ENCODE assay signal across 13 cellular contexts in the genomic region with DNA sequence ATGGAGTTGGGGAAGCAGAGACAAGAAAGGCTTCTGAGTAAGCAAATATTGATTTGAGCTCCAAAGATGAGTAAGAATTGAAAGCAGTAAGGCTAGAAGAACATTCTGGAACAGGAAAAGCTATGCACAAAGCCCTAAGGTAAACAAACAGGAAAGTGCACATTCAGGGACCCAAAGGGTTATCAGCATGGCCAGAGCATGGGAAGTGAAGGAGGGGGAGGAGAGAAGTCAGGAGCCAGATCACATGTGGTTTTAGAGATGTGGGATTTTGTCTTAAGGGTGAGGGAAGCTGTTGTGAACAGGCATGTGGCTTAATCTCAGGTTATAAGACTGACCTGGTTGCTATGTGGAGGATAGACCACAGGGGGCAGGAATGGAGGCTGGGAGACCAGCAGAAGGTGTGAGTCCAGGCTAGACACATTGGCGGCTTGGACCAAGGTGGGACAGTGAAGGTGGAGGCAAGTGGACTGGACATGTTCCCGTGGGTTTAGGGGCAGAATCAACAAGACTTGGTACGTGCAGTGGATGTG. TPM values are rescaled to one million over a fixed set of nuclear protein-coding genes. Genes with fewer than 3 reads are reported as not detected.
DNase-seq lines count a peak whose midpoint lies in the region; ATAC-seq, FAIRE-seq and TF ChIP-seq lines count a peak whose summit lies in the region.
"Had no signal": no experiment of that assay in that cellular context is flagged by ENCODE, and none has a peak within 500 bp of the region (broad histone marks: within the 10 kb centered on the region; RNA-seq: fewer than 3 reads in every experiment).

No MANE protein-coding gene starts in this region.

- dilution Hi-C loops in endothelial cell of umbilical vein (cut with MboI; ENCODE audit: extremely low pct_ligation_motif_present, low sequenced_read_pairs): no loop called here

- peaks cover 25% of the 10 kb centered on the region; the same call in 1 of the 2 replicates for H3F3A ChIP-seq in PC-9 (ENCODE audit: insufficient read depth, low read depth)

- H3K9me2 ChIP-seq in PC-9 (ENCODE audit: insufficient read depth): no peaks in the 10 kb centered on the region

- no peak for TF ChIP-seq POLR2A in endothelial cell of umbilical vein (IDR thresholded peaks at IDR 0.05; ENCODE audit: low read depth, low read length)
- no peak for TF ChIP-seq POLR2A in vagina (IDR thresholded peaks at IDR 0.05)

- intact Hi-C loops in PC-9 (cut with micrococcal nuclease; ENCODE audit: unreplicated experiment): no loop called here
- intact Hi-C loops in endothelial cell of umbilical vein (cut with micrococcal nuclease): no loop called here
- intact Hi-C loops in vagina (cut with DNase I): no loop called here

- no peak overlapping the region for H3K9ac ChIP-seq in endothelial cell of umbilical vein (replicated peaks; ENCODE audit: extremely low read depth, insufficient read depth, low read length)
- H3K9ac ChIP-seq: BLaER1 treated with 17β-estradiol and CSF1 and Interleukin-3, amounts not matched to agents 10 nM and 100 nM had no signal

- H3K79me2 ChIP-seq in PC-9 (ENCODE audit: low read depth): peaks cover 40% of the 10 kb centered on the region
- no peaks in the 10 kb centered on the region for H3K79me2 ChIP-seq in endothelial cell of umbilical vein (ENCODE audit: control insufficient read depth, insufficient read depth, low read length)

- H3K9me3 ChIP-seq in PC-9 (ENCODE audit: insufficient read depth, low read depth) (no peaks in the 10 kb centered on the region), endothelial cell of umbilical vein (replicated peaks; ENCODE audit: control insufficient read depth, insufficient read depth, low read length) (no peaks in the 10 kb centered on the region), vagina (no peaks in the 10 kb centered on the region)

- TF ChIP-seq CTCF in PC-9 (conservative IDR thresholded peaks at IDR 0.05) (peak; percentile 53), endothelial cell of umbilical vein (IDR thresholded peaks at IDR 0.05; ENCODE audit: extremely low read depth in 1 of 2, insufficient read depth in 1 of 2, low read depth in 1 of 2, low read length in 2 of 2) (peak in 1 of 2 donors; percentile 20), vagina (IDR thresholded peaks at IDR 0.05) (no peak), D721Med (IDR thresholded peaks at IDR 0.05; ENCODE audit: insufficient read depth, missing control alignments) (no peak)

- peaks cover 11% of the 10 kb centered on the region for H3K4me1 ChIP-seq in PC-9 (replicated peaks; ENCODE audit: insufficient read depth)
- H3K4me1 ChIP-seq in endothelial cell of umbilical vein (ENCODE audit: control insufficient read depth, extremely low read depth, insufficient read depth, low read length): peaks cover 3% of the 10 kb centered on the region
- H3K4me1 ChIP-seq in vagina: peaks cover 43% of the 10 kb centered on the region

- BruUV-seq in PC-9 (replicated peaks; lab: Mats Ljungman, UMichigan) (no TSS peak), endothelial cell of umbilical vein (replicated peaks; lab: Mats Ljungman, UMichigan) (no TSS peak)

- peaks cover 14 to 39% of the 10 kb centered on the region in 2 donors for H3K36me3 Mint-ChIP-seq in activated naive CD4-positive, alpha-beta T cell treated with anti-CD3 and anti-CD28 coated beads, Interleukin-2, amount 50 U/mL, for 72 hours
- H3K36me3 Mint-ChIP-seq in stimulated activated naive B cell treated with anti-CD40 and anti-IgM and Interleukin-4, amounts not matched to agents 10 μg/mL and 1 μg/mL and 100 μg/mL, for 72 hours: peaks cover 87 to 92% of the 10 kb centered on the region in 2 donors

- no peak for DNase-seq in activated naive CD4-positive, alpha-beta T cell treated with anti-CD3 and anti-CD28 coated beads, Interleukin-2, amount 50 U/mL, for 72 hours (ENCODE audit: low spot score in 2 of 2)
- no peak for DNase-seq in activated naive CD4-positive, alpha-beta T cell (lab: John Stamatoyannopoulos, UW)
- DNase-seq in PC-9 (no peak), endothelial cell of umbilical vein (ENCODE audit: low read depth, low spot score) (peak; percentile 43), vagina (ENCODE audit: extremely low spot score in 2 of 2) (no peak), D721Med (ENCODE audit: insufficient read length, low spot score) (no peak)
- DNase-seq in stimulated activated naive B cell treated with anti-CD40 and anti-IgM and Interleukin-4, amounts not matched to agents 10 μg/mL and 1 μg/mL and 100 μg/mL, for 72 hours: no peak
- DNase-seq in stimulated activated CD4-positive, alpha-beta T cell treated with anti-CD3 and anti-CD28 coated beads, Interleukin-4, amount 100 ng/mL, for 24 hours: no peak
- DNase-seq: effector CD8-positive, alpha-beta T cell; NCI-H1417 treated with DMSO at 0.1 percent for 48 hours; NK-92 treated with Interleukin-12 subunit alpha and Interleukin-12 subunit beta, amount 100 ng/mL, for 24 hours had no signal

- H4K20me1 ChIP-seq in PC-9 (ENCODE audit: insufficient read depth): 0 out of 2 replicates have a peak, but pooled peaks cover 14% of the 10 kb centered on the region
- H4K20me1 ChIP-seq in endothelial cell of umbilical vein (replicated peaks; ENCODE audit: control insufficient read depth, extremely low read depth, insufficient read depth, low read length): no peaks in the 10 kb centered on the region

- H3K27me3 ChIP-seq in PC-9 (ENCODE audit: insufficient read depth, low read depth): no peaks in the 10 kb centered on the region
- no peaks in the 10 kb centered on the region for H3K27me3 ChIP-seq in endothelial cell of umbilical vein (ENCODE audit: control insufficient read depth in 2 of 2, insufficient read depth in 2 of 2, low read length in 2 of 2)
- H3K27me3 ChIP-seq in vagina: no peaks in the 10 kb centered on the region

- no peak overlapping the region for H2AFZ ChIP-seq in PC-9
- H2AFZ ChIP-seq in endothelial cell of umbilical vein (ENCODE audit: low read depth, low read length): no peak overlapping the region

- FAIRE-seq in endothelial cell of umbilical vein (lab: Jason Lieb, UNC) (peak; percentile 69), D721Med (lab: Jason Lieb, UNC) (no peak)

- POLR2A ChIA-PET in PC-9 (lab: Charles Lee; ENCODE audit: unreplicated experiment): interaction anchor here (0.7 kb wide), 1 partner anchor 68 kb away, joined by 3 read pairs; no protein-coding TSS in a partner anchor
- POLR2A ChIA-PET in endothelial cell of umbilical vein (lab: Charles Lee): no interaction called here

- H3K27ac Mint-ChIP-seq in activated naive CD4-positive, alpha-beta T cell treated with anti-CD3 and anti-CD28 coated beads, Interleukin-2, amount 50 U/mL, for 72 hours: peak overlapping the region; percentile 15 to 32
- peak overlapping the region; percentile 3 for H3K27ac Mint-ChIP-seq in stimulated activated naive B cell treated with anti-CD40 and anti-IgM and Interleukin-4, amounts not matched to agents 10 μg/mL and 1 μg/mL and 100 μg/mL, for 72 hours
- H3K27ac Mint-ChIP-seq: activated naive CD8-positive, alpha-beta T cell had no signal

- no peaks in the 10 kb centered on the region for H3K9me3 Mint-ChIP-seq in activated naive CD4-positive, alpha-beta T cell treated with anti-CD3 and anti-CD28 coated beads, Interleukin-2, amount 50 U/mL, for 72 hours
- peaks cover 0 to 2% of the 10 kb centered on the region in 2 donors for H3K9me3 Mint-ChIP-seq in stimulated activated naive B cell treated with anti-CD40 and anti-IgM and Interleukin-4, amounts not matched to agents 10 μg/mL and 1 μg/mL and 100 μg/mL, for 72 hours

- CTCF ChIA-PET in PC-9 (lab: Charles Lee): no interaction called here
- CTCF ChIA-PET in endothelial cell of umbilical vein (lab: Charles Lee): interaction anchor here (0.7 to 10.4 kb wide), 6 partner anchors 21 to 128 kb away, joined by 3 to 90 read pairs (median 4); a partner anchor contains a TSS

- no peaks in the 10 kb centered on the region for H3K9me1 ChIP-seq in endothelial cell of umbilical vein (replicated peaks; ENCODE audit: control insufficient read depth, extremely low read depth, insufficient read depth, low read length)

- H3K4me2 ChIP-seq in PC-9: no peak overlapping the region
- H3K4me2 ChIP-seq in endothelial cell of umbilical vein (ENCODE audit: insufficient read depth, low read length): no peak overlapping the region

- H3K4me3 ChIP-seq in PC-9 (no peak overlapping the region), endothelial cell of umbilical vein (replicated peaks in 1 of 3; ENCODE audit: insufficient read depth in 1 of 3, low read depth in 1 of 3, low read length in 3 of 3) (no peak overlapping the region), vagina (no peak overlapping the region)
- H3K4me3 ChIP-seq: BLaER1 treated with 17β-estradiol and CSF1 and Interleukin-3, amounts not matched to agents 10 nM and 100 nM had no signal

- peaks cover 4 to 29% of the 10 kb centered on the region in 2 donors for H3K27me3 Mint-ChIP-seq in stimulated activated naive B cell treated with anti-CD40 and anti-IgM and Interleukin-4, amounts not matched to agents 10 μg/mL and 1 μg/mL and 100 μg/mL, for 72 hours
- H3K27me3 Mint-ChIP-seq: activated naive CD8-positive, alpha-beta T cell had no signal

- peaks cover 88% of the 10 kb centered on the region for H3K36me3 ChIP-seq in PC-9 (ENCODE audit: low read depth)
- H3K36me3 ChIP-seq in endothelial cell of umbilical vein (ENCODE audit: control insufficient read depth in 2 of 2, extremely low read depth in 1 of 2, insufficient read depth in 2 of 2, low read length in 2 of 2): peaks cover 4 to 34% of the 10 kb centered on the region in 2 experiments
- peaks cover 0 to 72% of the 10 kb centered on the region in 2 donors for H3K36me3 ChIP-seq in vagina

- ATAC-seq in activated naive CD4-positive, alpha-beta T cell treated with anti-CD3 and anti-CD28 coated beads, Interleukin-2, amount 50 U/mL, for 72 hours: no peak
- ATAC-seq in stimulated activated naive B cell treated with anti-CD40 and anti-IgM and Interleukin-4, amounts not matched to agents 10 μg/mL and 1 μg/mL and 100 μg/mL, for 72 hours (replicated peaks): peak; percentile 26 to 44

- H3K27ac ChIP-seq in PC-9 (no peak overlapping the region; the same call in 1 of the 2 replicates), endothelial cell of umbilical vein (ENCODE audit: insufficient read depth, low read depth, low read length) (no peak overlapping the region), vagina (no peak overlapping the region)
- H3K27ac ChIP-seq: BLaER1 treated with 17β-estradiol and CSF1 and Interleukin-3, amounts not matched to agents 10 nM and 100 nM had no signal

- peak overlapping the region in 1 of 2 donors; percentile 1 for H3K4me3 Mint-ChIP-seq in stimulated activated naive B cell treated with anti-CD40 and anti-IgM and Interleukin-4, amounts not matched to agents 10 μg/mL and 1 μg/mL and 100 μg/mL, for 72 hours
- H3K4me3 Mint-ChIP-seq: activated naive CD8-positive, alpha-beta T cell had no signal

- peaks cover 42 to 45% of the 10 kb centered on the region in 2 donors for H3K4me1 Mint-ChIP-seq in stimulated activated naive B cell treated with anti-CD40 and anti-IgM and Interleukin-4, amounts not matched to agents 10 μg/mL and 1 μg/mL and 100 μg/mL, for 72 hours

RNA-seq across cellular contexts. Expression of a gene that starts 7.5 kb away (rescaled TPM):
- 10 to 100 TPM; 13.7 to 19.9 TPM for total RNA-seq in activated naive CD4-positive, alpha-beta T cell treated with anti-CD3 and anti-CD28 coated beads, Interleukin-2, amount 50 U/mL, for 72 hours
- total RNA-seq in PC-9 (2021) (29.8 and 35.2 TPM in 2 replicates), endothelial cell of umbilical vein (22.7 and 28.9 TPM in 2 replicates), vagina (159 TPM)
- 23.3 and 24.5 TPM in 2 replicates for polyA plus RNA-seq in endothelial cell of umbilical vein
- polyA plus RNA-seq in endothelial cell of umbilical vein (2011; cell fraction: cytosol; rRNA removed): 18.0 and 21.7 TPM in 2 replicates
- 17.9 and 23.3 TPM in 2 replicates for polyA plus RNA-seq in endothelial cell of umbilical vein (2011; cell fraction: nucleus; rRNA removed)
- 18.7 and 20.5 TPM in 2 replicates for polyA plus RNA-seq in endothelial cell of umbilical vein (2012)
- polyA minus RNA-seq in endothelial cell of umbilical vein: 10.2 and 22.5 TPM in 2 replicates
- polyA minus RNA-seq in endothelial cell of umbilical vein (2011; cell fraction: cytosol; rRNA and poly(A)+ RNA removed): 1.6 TPM
- 5.8 and 10.2 TPM in 2 replicates for polyA minus RNA-seq in endothelial cell of umbilical vein (2011; cell fraction: nucleus; rRNA and poly(A)+ RNA removed)

Comparison
In these comparisons a context has a peak if more than half of its experiments do, and no peak if none do; other contexts are left out.
1. ATAC-seq: peak in stimulated activated naive B cell treated with anti-CD40 and anti-IgM and Interleukin-4, amounts not matched to agents 10 μg/mL and 1 μg/mL and 100 μg/mL, for 72 hours (2 of 2); none in activated naive CD4-positive, alpha-beta T cell treated with anti-CD3 and anti-CD28 coated beads, Interleukin-2, amount 50 U/mL, for 72 hours (0 of 2).